ENCODE assay signal across 1 cellular context in the genomic region with DNA sequence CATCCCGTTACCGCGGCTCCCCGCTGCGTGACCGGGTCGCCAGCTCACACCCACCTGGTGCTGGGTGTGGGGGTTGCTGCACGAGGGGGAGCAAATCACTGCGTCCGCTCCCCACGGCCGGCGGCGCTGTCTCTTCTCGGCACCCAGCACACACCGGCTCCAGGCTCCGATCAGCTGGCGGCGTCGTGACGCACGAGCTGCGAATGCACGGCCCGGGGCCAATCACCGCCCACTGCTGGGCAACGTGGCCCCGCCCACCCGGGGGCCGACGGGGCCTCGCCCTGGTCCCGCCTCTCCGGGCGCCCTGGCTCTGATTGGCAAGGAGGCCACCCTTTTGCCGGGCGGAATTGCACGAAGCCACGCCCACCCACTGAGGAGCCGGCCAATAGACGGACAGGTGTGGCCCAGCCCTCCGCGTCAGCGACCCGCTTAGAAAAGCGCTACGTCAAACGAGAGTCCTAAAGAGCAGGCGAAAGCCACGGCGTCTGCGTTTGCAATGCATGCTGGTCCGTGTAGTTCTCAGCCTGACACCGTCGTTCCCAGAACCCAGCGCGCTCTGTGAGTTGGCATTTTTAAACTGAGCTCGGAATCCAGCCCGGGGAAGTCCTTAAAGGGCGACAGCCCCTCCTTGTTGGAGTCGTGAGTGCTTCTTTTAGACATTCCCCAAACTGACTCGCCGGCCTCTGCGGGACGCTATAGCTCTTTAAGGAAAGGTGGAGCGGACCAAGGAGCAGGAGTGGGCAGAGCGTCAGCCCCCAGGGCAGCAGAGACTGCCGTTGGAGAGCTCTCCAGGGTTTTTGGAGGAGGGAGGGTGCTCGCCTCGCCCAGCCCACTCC.
A peak's percentile ranks its signal among the peaks of the same experiment; 100 is the strongest.
TF ChIP-seq lines count a peak whose summit lies in the region.

No MANE protein-coding gene starts in this region.

TF ChIP-seq in IMR-90, 13 proteins besides CTCF, POLR2A, EP300 and RAD21 (continued from another document):
- TF ChIP-seq RCOR1 (IDR thresholded peaks at IDR 0.05; ENCODE audit: insufficient replicate concordance, low read length) (no peak), MAFK (IDR thresholded peaks at IDR 0.05; ENCODE audit: low read depth, low read length) (peak; percentile 76), CHD1 (IDR thresholded peaks at IDR 0.05; ENCODE audit: low read depth, low read length) (peak; percentile 92; the same call in 1 of the 2 replicates), CEBPB (IDR thresholded peaks at IDR 0.05; ENCODE audit: low read depth, low read length) (no peak), FOS (IDR thresholded peaks at IDR 0.05; ENCODE audit: low read depth, low read length) (0 out of 2 replicates have a peak, but pooled peaks have one; percentile 10)
- TF ChIP-seq, protein P1, sequence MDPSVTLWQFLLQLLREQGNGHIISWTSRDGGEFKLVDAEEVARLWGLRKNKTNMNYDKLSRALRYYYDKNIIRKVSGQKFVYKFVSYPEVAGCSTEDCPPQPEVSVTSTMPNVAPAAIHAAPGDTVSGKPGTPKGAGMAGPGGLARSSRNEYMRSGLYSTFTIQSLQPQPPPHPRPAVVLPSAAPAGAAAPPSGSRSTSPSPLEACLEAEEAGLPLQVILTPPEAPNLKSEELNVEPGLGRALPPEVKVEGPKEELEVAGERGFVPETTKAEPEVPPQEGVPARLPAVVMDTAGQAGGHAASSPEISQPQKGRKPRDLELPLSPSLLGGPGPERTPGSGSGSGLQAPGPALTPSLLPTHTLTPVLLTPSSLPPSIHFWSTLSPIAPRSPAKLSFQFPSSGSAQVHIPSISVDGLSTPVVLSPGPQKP (IDR thresholded peaks at IDR 0.05; ENCODE audit: borderline replicate concordance, low read depth, low read length): no peak
TF ChIP-seq in IMR-90: peak in this region for 9.
